1 cellular context compared by ENCODE assay signal in the genomic region with DNA sequence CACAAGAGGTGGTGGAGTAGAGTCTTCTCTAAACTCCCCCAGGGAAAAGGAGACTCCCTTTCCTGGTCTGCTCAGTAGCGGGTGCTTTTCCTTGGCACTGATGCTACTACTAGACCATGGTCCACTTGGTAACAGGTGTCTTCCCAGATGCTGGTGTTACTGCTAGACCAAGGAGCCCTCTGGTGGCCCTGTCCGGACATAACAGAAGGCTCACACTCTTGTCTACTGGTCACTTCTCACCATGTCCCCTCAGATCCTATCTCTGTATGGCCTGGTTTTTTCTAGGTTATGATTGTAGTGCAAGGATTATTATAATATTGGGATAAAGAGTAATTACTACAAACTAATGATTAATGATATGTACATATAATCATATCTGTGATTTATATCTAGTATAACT.
TF ChIP-seq lines count a peak whose summit lies in the region.

No MANE protein-coding gene starts in this region.

TF ChIP-seq in HCT116, 20 proteins besides CTCF, POLR2A, EP300 and RAD21:
- no peak for TF ChIP-seq EGR1 (IDR thresholded peaks at IDR 0.05; ENCODE audit: low read depth)
- no peak for TF ChIP-seq ELF1 (IDR thresholded peaks at IDR 0.05; ENCODE audit: borderline replicate concordance, low read depth)
- no peak for TF ChIP-seq JUND (IDR thresholded peaks at IDR 0.05)
- no peak for TF ChIP-seq CEBPB (IDR thresholded peaks at IDR 0.05; ENCODE audit: low read depth)
- no peak for TF ChIP-seq SIN3A (IDR thresholded peaks at IDR 0.05; ENCODE audit: low read depth)
- TF ChIP-seq POLR2AphosphoS5 (IDR thresholded peaks at IDR 0.05; ENCODE audit: low read depth, low read length) = no peak
